In genomic region chr2:2692599-2693389, GRCh38 we compare ENCODE assay signal across 28 cellular contexts.
"Had no signal": no experiment of that assay in that cellular context is flagged by ENCODE, and none has a peak within 500 bp of the region (broad histone marks: within the 10 kb centered on the region; RNA-seq: fewer than 3 reads in every experiment).

No MANE protein-coding gene starts in this region.

- FAIRE-seq: pancreas, small intestine had no signal

- H3K27ac ChIP-seq: neutrophil, pancreas, psoas muscle, right lobe of liver, sigmoid colon, stomach, thoracic aorta, thyroid gland, tibial nerve, uterus had no signal

- ATAC-seq: naive thymus-derived CD8-positive, alpha-beta T cell; natural killer cell treated with Interleukin-12 subunit alpha and Interleukin-12 subunit beta and Interleukin-15 and Interleukin-18, amount 100 ng/mL, for 72 hours; pancreas; psoas muscle; right cardiac atrium; right lobe of liver; stimulated activated effector memory CD8-positive, alpha-beta T cell treated with anti-CD3 and anti-CD28 coated beads, Interleukin-12 subunit alpha, Interleukin-12 subunit beta, amount 100 ng/mL, for 72 hours; stimulated activated naive B cell treated with anti-CD40 and anti-IgM and Interleukin-4, amounts not matched to agents 10 μg/mL and 1 μg/mL and 100 μg/mL, for 72 hours had no signal

- H3K27ac Mint-ChIP-seq: nephron progenitor cell; progenitor cell of endocrine pancreas; stimulated activated effector memory CD8-positive, alpha-beta T cell treated with anti-CD3 and anti-CD28 coated beads, Interleukin-12 subunit alpha, Interleukin-12 subunit beta, amount 100 ng/mL, for 72 hours; stimulated activated naive B cell treated with anti-CD40 and anti-IgM and Interleukin-4, amounts not matched to agents 10 μg/mL and 1 μg/mL and 100 μg/mL, for 72 hours; stimulated activated naive CD8-positive, alpha-beta T cell treated with anti-CD3 and anti-CD28 coated beads, Interleukin-15, Interleukin-2, amounts not matched to agents 100 ng/mL and 50 ng/mL, for 24 hours; type B pancreatic cell had no signal

- H3K9me3 Mint-ChIP-seq: naive thymus-derived CD8-positive, alpha-beta T cell; nephron progenitor cell; neural crest cell; stimulated activated naive B cell treated with anti-CD40 and anti-IgM and Interleukin-4, amounts not matched to agents 10 μg/mL and 1 μg/mL and 100 μg/mL, for 72 hours; stimulated activated naive CD8-positive, alpha-beta T cell treated with anti-CD3 and anti-CD28 coated beads, Interleukin-15, Interleukin-2, amounts not matched to agents 100 ng/mL and 50 ng/mL, for 24 hours; type B pancreatic cell had no signal

- H3K36me3 ChIP-seq: neutrophil, pancreas, right lobe of liver, sigmoid colon, stomach, thoracic aorta, thyroid gland, tibial nerve, uterus had no signal

- H3K4me1 ChIP-seq: pancreas, psoas muscle, right lobe of liver, sigmoid colon, stomach, thyroid gland, tibial nerve, uterus had no signal

- DNase-seq: naive B cell; naive thymus-derived CD8-positive, alpha-beta T cell; nephron progenitor cell; nucleus accumbens; pancreas; psoas muscle; right cardiac atrium; right lobe of liver; sigmoid colon; small intestine; stimulated activated CD4-positive, alpha-beta T cell treated with anti-CD3 and anti-CD28 coated beads, Interleukin-15, amount 100 ng/mL, for 24 hours; stimulated activated CD4-positive, alpha-beta T cell treated with anti-CD3 and anti-CD28 coated beads, Interleukin-2, amount 100 ng/mL, for 24 hours; stimulated activated CD4-positive, alpha-beta T cell treated with anti-CD3 and anti-CD28 coated beads, Interleukin-2, amount 100 ng/mL, for 48 hours; stimulated activated CD4-positive, alpha-beta T cell treated with anti-CD3 and anti-CD28 coated beads, Interleukin-4, amount 100 ng/mL, for 24 hours; stimulated activated naive B cell treated with anti-CD40 and anti-IgM and Interleukin-4, amounts not matched to agents 10 μg/mL and 1 μg/mL and 100 μg/mL, for 72 hours; stimulated activated naive CD4-positive, alpha-beta T cell treated with Interleukin-2 at 50 U/mL for 16 hours; stomach; thyroid gland; uterus had no signal

- H3K4me3 Mint-ChIP-seq: naive B cell; naive thymus-derived CD8-positive, alpha-beta T cell; natural killer cell treated with Interleukin-12 subunit alpha and Interleukin-12 subunit beta and Interleukin-15 and Interleukin-18, amount 100 ng/mL, for 72 hours; nephron progenitor cell; neural crest cell; stimulated activated effector memory CD8-positive, alpha-beta T cell treated with anti-CD3 and anti-CD28 coated beads, Interleukin-12 subunit alpha, Interleukin-12 subunit beta, amount 100 ng/mL, for 72 hours; stimulated activated naive B cell treated with anti-CD40 and anti-IgM and Interleukin-4, amounts not matched to agents 10 μg/mL and 1 μg/mL and 100 μg/mL, for 72 hours; stimulated activated naive CD8-positive, alpha-beta T cell treated with anti-CD3 and anti-CD28 coated beads, Interleukin-15, Interleukin-2, amounts not matched to agents 100 ng/mL and 50 ng/mL, for 24 hours; type B pancreatic cell had no signal

- H3K4me3 ChIP-seq: pancreas, psoas muscle, right lobe of liver, sigmoid colon, stomach, thoracic aorta, thyroid gland, tibial nerve, uterus had no signal

- H3K27me3 Mint-ChIP-seq: stimulated activated naive CD8-positive, alpha-beta T cell treated with anti-CD3 and anti-CD28 coated beads, Interleukin-15, Interleukin-2, amounts not matched to agents 100 ng/mL and 50 ng/mL, for 24 hours had no signal

- H3K4me1 Mint-ChIP-seq: stimulated activated naive B cell treated with anti-CD40 and anti-IgM and Interleukin-4, amounts not matched to agents 10 μg/mL and 1 μg/mL and 100 μg/mL, for 72 hours had no signal

- H3K9me3 ChIP-seq: neutrophil, pancreas, psoas muscle, right lobe of liver, sigmoid colon, stomach, thoracic aorta, thyroid gland, tibial nerve, uterus had no signal

- H3K27me3 ChIP-seq: right lobe of liver, thyroid gland, tibial nerve, uterus had no signal

- H3K36me3 Mint-ChIP-seq: naive B cell; naive thymus-derived CD8-positive, alpha-beta T cell; natural killer cell treated with Interleukin-12 subunit alpha and Interleukin-12 subunit beta and Interleukin-15 and Interleukin-18, amount 100 ng/mL, for 72 hours; stimulated activated naive B cell treated with anti-CD40 and anti-IgM and Interleukin-4, amounts not matched to agents 10 μg/mL and 1 μg/mL and 100 μg/mL, for 72 hours; type B pancreatic cell had no signal
